9 cellular contexts compared by ENCODE assay signal in genomic region chr21:31343030-31343510, GRCh38. TPM values are rescaled to one million over a fixed set of nuclear protein-coding genes. Genes with fewer than 3 reads are reported as not detected.
DNase-seq lines count a peak whose midpoint lies in the region; ATAC-seq, FAIRE-seq and TF ChIP-seq lines count a peak whose summit lies in the region.
"Had no signal": no experiment of that assay in that cellular context is flagged by ENCODE, and none has a peak within 500 bp of the region (broad histone marks: within the 10 kb centered on the region; RNA-seq: fewer than 3 reads in every experiment).

No MANE protein-coding gene starts in this region.

- H3K4me1 ChIP-seq in heart left ventricle (peaks cover 0 to 29% (median 0%) of the 10 kb centered on the region in 12 donors), lower lobe of right lung (peaks cover 18% of the 10 kb centered on the region), upper lobe of left lung (peaks cover 4 to 14% (median 10%) of the 10 kb centered on the region in 4 donors), left lung (peaks cover 0 to 5% of the 10 kb centered on the region in 2 donors)

- H3K27ac ChIP-seq in heart left ventricle (no peak overlapping the region), lower lobe of right lung (peak overlapping the region; percentile 68), upper lobe of left lung (no peak overlapping the region), left lung (no peak overlapping the region)

- H3K27me3 ChIP-seq in heart left ventricle, result peaks cover 0 to 58% (median 20%) of the 10 kb centered on the region in 9 donors
- no peaks in the 10 kb centered on the region for H3K27me3 ChIP-seq in bronchial epithelial cell (ENCODE audit: control insufficient read depth, insufficient read depth, low read length)
- H3K27me3 ChIP-seq in lower lobe of right lung (ENCODE audit: low read depth), result peaks cover 15% of the 10 kb centered on the region
- peaks cover 0 to 4% (median 0%) of the 10 kb centered on the region in 4 donors for H3K27me3 ChIP-seq in upper lobe of left lung
- peaks cover 22 to 69% of the 10 kb centered on the region in 2 donors for H3K27me3 ChIP-seq in left lung

- TF ChIP-seq EP300 in upper lobe of left lung (IDR thresholded peaks at IDR 0.05), result no peak

- no peak for ATAC-seq in heart left ventricle
- ATAC-seq in left cardiac atrium, result no peak
- ATAC-seq in lower lobe of right lung, result no peak
- ATAC-seq in upper lobe of left lung (ENCODE audit: low FRiP score in 2 of 2), result no peak
- no peak for ATAC-seq in left lung

- 8 to 59% (median 39%) methylated on average over 2 of the region's 2 CpGs for WGBS in heart left ventricle, 4 donors
- 33 to 40% methylated on average over 2 of the region's 2 CpGs for WGBS in upper lobe of left lung, 2 donors

- H3K4me3 ChIP-seq in heart left ventricle (peak overlapping the region; percentile 20 to 64 (median 50)), bronchial epithelial cell (ENCODE audit: low read depth, low read length) (peak overlapping the region; percentile 70), lower lobe of right lung (peak overlapping the region; percentile 51), upper lobe of left lung (peak overlapping the region in 3 of 4 donors; percentile 32 to 44 (median 38)), left lung (peak overlapping the region in 1 of 2 donors; percentile 34)

- FAIRE-seq in bronchial epithelial cell (lab: Jason Lieb, UNC), result no peak

- intact Hi-C loops in heart left ventricle (cut with DNase I), result loop anchor here in 5 of 10 donors (10.0 kb wide), 4 partner anchors 128 to 262 kb away; no protein-coding TSS in a partner anchor
- intact Hi-C loops in left cardiac atrium (cut with DNase I), result no loop called here
- intact Hi-C loops in lower lobe of right lung (cut with DNase I), result no loop called here
- intact Hi-C loops in left lung (cut with DNase I), result loop anchor here in 1 of 2 donors (10.0 kb wide), 1 partner anchor 232 kb away; no protein-coding TSS in a partner anchor

- H3K36me3 ChIP-seq in heart left ventricle, result no peaks in the 10 kb centered on the region
- no peaks in the 10 kb centered on the region for H3K36me3 ChIP-seq in bronchial epithelial cell (ENCODE audit: control insufficient read depth, insufficient read depth, low read length)
- H3K36me3 ChIP-seq in lower lobe of right lung, result peaks cover 1% of the 10 kb centered on the region
- no peaks in the 10 kb centered on the region for H3K36me3 ChIP-seq in upper lobe of left lung
- no peaks in the 10 kb centered on the region for H3K36me3 ChIP-seq in left lung

- no peak for TF ChIP-seq POLR2A in heart left ventricle (IDR thresholded peaks at IDR 0.05)
- TF ChIP-seq POLR2A in upper lobe of left lung (IDR thresholded peaks at IDR 0.05), result no peak

- H3K9me3 ChIP-seq in heart left ventricle, result no peaks in the 10 kb centered on the region
- H3K9me3 ChIP-seq in lower lobe of right lung, result no peaks in the 10 kb centered on the region
- no peaks in the 10 kb centered on the region for H3K9me3 ChIP-seq in upper lobe of left lung
- H3K9me3 ChIP-seq in left lung, result no peaks in the 10 kb centered on the region

- no peak for TF ChIP-seq CTCF in heart left ventricle (IDR thresholded peaks at IDR 0.05)
- TF ChIP-seq CTCF in bronchial epithelial cell (IDR thresholded peaks at IDR 0.05; ENCODE audit: insufficient read depth, low read length, severe bottlenecking), result no peak
- no peak for TF ChIP-seq CTCF in lower lobe of right lung (IDR thresholded peaks at IDR 0.05)
- no peak for TF ChIP-seq CTCF in upper lobe of left lung (IDR thresholded peaks at IDR 0.05)
- no peak for TF ChIP-seq CTCF in left lung (IDR thresholded peaks at IDR 0.05)

- DNase-seq in heart left ventricle (no peak), left cardiac atrium (no peak), bronchial epithelial cell (ENCODE audit: low read depth) (no peak), lower lobe of right lung (no peak), upper lobe of left lung (no peak), SHP77 (lab: John Stamatoyannopoulos, UW) (no peak), activated gamma-delta T cell (lab: John Stamatoyannopoulos, UW) (no peak), left lung (no peak)
- DNase-seq: NCI-H187 had no signal

RNA-seq across cellular contexts. Expression of gene TIAM1, which starts 1.0 kb away (rescaled TPM):
- total RNA-seq in heart left ventricle (1 to 10 TPM in 8 of 9 donors, under 1 TPM in 1; 0.31 to 9.4 (median 1.7) TPM), left cardiac atrium (1 to 10 TPM; 5.0 to 6.7 TPM), bronchial epithelial cell (8.4 and 31.6 TPM in 2 replicates), lower lobe of right lung (45.5 TPM), upper lobe of left lung (10 to 100 TPM; 13.4 to 32.1 (median 19.5) TPM), left lung (10 to 100 TPM in 1 of 2 donors, 1 to 10 TPM in 1; 9.7 to 12.5 TPM)
- polyA plus RNA-seq in heart left ventricle, result under 1 TPM; 0.57 to 0.97 TPM
